Comparison of ENCODE assay signal across 8 cellular contexts in genomic region chr11:64334764-64335741, GRCh38. TPM values are rescaled to one million over a fixed set of nuclear protein-coding genes. Genes with fewer than 3 reads are reported as not detected.
A peak's percentile ranks its signal among the peaks of the same experiment; 100 is the strongest.
DNase-seq lines count a peak whose midpoint lies in the region; ATAC-seq and TF ChIP-seq lines count a peak whose summit lies in the region.

No MANE protein-coding gene starts in this region.

- no peaks in the 10 kb centered on the region for H4K20me1 ChIP-seq in mammary epithelial cell (ENCODE audit: insufficient read depth, low read length)

- POLR2A ChIA-PET in CD8-positive, alpha-beta memory T cell (lab: Charles Lee) = no interaction called here

- H3K4me3 ChIP-seq in NT2/D1 (ENCODE audit: insufficient read length, low read depth) (no peak overlapping the region), mammary epithelial cell (replicated peaks in 1 of 3; ENCODE audit: insufficient read depth in 1 of 3, low read depth in 2 of 3, low read length in 3 of 3) (no peak overlapping the region)
- H3K4me3 ChIP-seq in CD8-positive, alpha-beta memory T cell (ENCODE audit: low read length) = no peak overlapping the region

- H3K9ac ChIP-seq in NT2/D1 (ENCODE audit: insufficient read length, low read depth) (no peak overlapping the region), mammary epithelial cell (ENCODE audit: insufficient read depth, low read length) (no peak overlapping the region)

- BruUV-seq in mammary epithelial cell (replicated peaks; lab: Mats Ljungman, UMichigan) = no TSS peak

- H3K36me3 Mint-ChIP-seq in naive B cell = no peaks in the 10 kb centered on the region
- H3K36me3 Mint-ChIP-seq in CD8-positive, alpha-beta memory T cell = peaks cover 0 to 22% (median 5%) of the 10 kb centered on the region in 3 donors

- H3K27me3 Mint-ChIP-seq in naive B cell = no peaks in the 10 kb centered on the region
- no peaks in the 10 kb centered on the region for H3K27me3 Mint-ChIP-seq in CD8-positive, alpha-beta memory T cell

- H3K27ac ChIP-seq in mammary epithelial cell (ENCODE audit: insufficient read depth, low read depth, low read length) = peak overlapping the region; percentile 83
- no peak overlapping the region for H3K27ac ChIP-seq in CD8-positive, alpha-beta memory T cell (ENCODE audit: low read depth, low read length)

- TF ChIP-seq CTCF in mammary epithelial cell (conservative IDR thresholded peaks at IDR 0.05 in 1 of 2, IDR thresholded peaks at IDR 0.05 in 1 of 2; ENCODE audit: extremely low read depth in 1 of 2, insufficient read depth in 1 of 2, low read depth in 1 of 2, low read length in 2 of 2) = no peak

- dilution Hi-C loops in mammary epithelial cell (cut with HindIII; ENCODE audit: low sequenced_read_pairs) = no loop called here

- in situ Hi-C loops in mammary epithelial cell (cut with MboI; ENCODE audit: low sequenced_read_pairs in 2 of 2) = no loop called here

- H3K4me1 ChIP-seq in NT2/D1 (ENCODE audit: insufficient read depth, insufficient read length) (peaks cover 12% of the 10 kb centered on the region), mammary epithelial cell (ENCODE audit: insufficient read depth, low read length) (peaks cover 24% of the 10 kb centered on the region)
- H3K4me1 ChIP-seq in CD8-positive, alpha-beta memory T cell (ENCODE audit: insufficient read depth, low read length) = peaks cover 26% of the 10 kb centered on the region

- peak; percentile 43 to 62 for DNase-seq in activated CD4-positive, alpha-beta T cell treated with anti-CD3 and anti-CD28 coated beads, Interleukin-2, amount 50 U/mL, for 48 hours
- DNase-seq in activated CD4-positive, alpha-beta T cell treated with anti-CD3 and anti-CD28 coated beads, Interleukin-2, amount 50 U/mL, for 1 hour = no peak
- DNase-seq in HK-2 (ENCODE audit: unreplicated experiment) = peak; percentile 87
- DNase-seq in NT2/D1 (ENCODE audit: low read depth, low spot score) = peak; percentile 77
- peak; percentile 99 for DNase-seq in mammary epithelial cell
- peak; percentile 45 for DNase-seq in naive B cell
- no peak for DNase-seq in CD8-positive, alpha-beta memory T cell

- H3K79me2 ChIP-seq in mammary epithelial cell (ENCODE audit: insufficient read depth, low read length) = no peaks in the 10 kb centered on the region

- H3K9me3 ChIP-seq in NT2/D1 (ENCODE audit: insufficient read depth, low read length) (no peaks in the 10 kb centered on the region), mammary epithelial cell (replicated peaks; ENCODE audit: insufficient read depth, low read length) (no peaks in the 10 kb centered on the region)
- H3K9me3 ChIP-seq in CD8-positive, alpha-beta memory T cell (ENCODE audit: low read length) = no peaks in the 10 kb centered on the region

- peak overlapping the region in 6 of 8 donors; percentile 44 to 77 (median 55) for H3K4me3 Mint-ChIP-seq in naive B cell
- peak overlapping the region in 1 of 7 donors; percentile 16 for H3K4me3 Mint-ChIP-seq in CD8-positive, alpha-beta memory T cell

- WGBS in mammary epithelial cell (ENCODE audit: low coverage, missing lambda C conversion rate) = 10% methylated on average over 13 of the region's 13 CpGs

- peak overlapping the region in 5 of 6 donors; percentile 30 to 94 (median 83) for H3K27ac Mint-ChIP-seq in naive B cell
- H3K27ac Mint-ChIP-seq in CD8-positive, alpha-beta memory T cell = no peak overlapping the region

- ATAC-seq in GM21515 (IDR thresholded peaks at IDR 0.05; ENCODE audit: unreplicated experiment) (peak; percentile 67), naive B cell (ENCODE audit: low read depth in 2 of 2) (peak; percentile 32 to 42)

- intact Hi-C loops in mammary epithelial cell (cut with micrococcal nuclease) = loop anchor here (1.0 to 2.0 kb wide), 3 partner anchors 11 to 20 kb away; partner anchors contain the start of gene TRMT112

- no peak overlapping the region for H2AFZ ChIP-seq in mammary epithelial cell (ENCODE audit: low read depth, low read length)

- H3K4me1 Mint-ChIP-seq in naive B cell = peaks cover 33 to 44% (median 33%) of the 10 kb centered on the region in 3 donors
- H3K4me1 Mint-ChIP-seq in CD8-positive, alpha-beta memory T cell = peaks cover 26 to 38% (median 32%) of the 10 kb centered on the region in 3 donors

- H3K4me2 ChIP-seq in mammary epithelial cell (ENCODE audit: insufficient read depth, low read depth, low read length) = no peak overlapping the region

- H3K27me3 ChIP-seq in NT2/D1 (ENCODE audit: insufficient read depth, insufficient read length) (no peaks in the 10 kb centered on the region), mammary epithelial cell (ENCODE audit: insufficient read depth, low read length) (no peaks in the 10 kb centered on the region)
- H3K27me3 ChIP-seq in CD8-positive, alpha-beta memory T cell (ENCODE audit: insufficient read depth, low read length, poor library complexity, severe bottlenecking) = no peaks in the 10 kb centered on the region

- CTCF ChIA-PET in mammary epithelial cell (lab: Charles Lee; ENCODE audit: low non-redundant PET) = no interaction called here
- CTCF ChIA-PET in CD8-positive, alpha-beta memory T cell (lab: Charles Lee) = interaction anchor here (7.2 kb wide), 1 partner anchor 17 kb away, joined by 61 read pairs; the partner anchor contains the start of genes PRDX5 and TRMT112

- H3K9me3 Mint-ChIP-seq in naive B cell = no peaks in the 10 kb centered on the region
- H3K9me3 Mint-ChIP-seq in CD8-positive, alpha-beta memory T cell = no peaks in the 10 kb centered on the region

- H3K36me3 ChIP-seq in NT2/D1 (ENCODE audit: insufficient read depth, insufficient read length, low read length) (no peaks in the 10 kb centered on the region), mammary epithelial cell (ENCODE audit: insufficient read depth, low read length) (no peaks in the 10 kb centered on the region)
- H3K36me3 ChIP-seq in CD8-positive, alpha-beta memory T cell (ENCODE audit: insufficient read depth, low read length) = no peaks in the 10 kb centered on the region

RNA-seq across cellular contexts. Expression of gene CCDC88B, which starts 5.0 kb away (rescaled TPM):
- 1 to 10 TPM; 1.8 to 7.1 TPM for total RNA-seq in mammary epithelial cell
- polyA plus RNA-seq in mammary epithelial cell = 4.6 TPM
- polyA minus RNA-seq in mammary epithelial cell = 6.4 TPM
- 10 to 100 TPM in 5 of 6 donors, 1 to 10 TPM in 1; 9.3 to 73.0 (median 19.4) TPM for polyA plus RNA-seq in naive B cell (ENCODE audit: low read depth in 6 of 6)
- 100 to 1,000 TPM; 101 to 105 TPM for total RNA-seq in CD8-positive, alpha-beta memory T cell
- polyA plus RNA-seq in CD8-positive, alpha-beta memory T cell = 45.6 TPM

RNA-seq across cellular contexts. Expression of gene PRDX5, which starts 17.1 kb away (rescaled TPM):
- 100 to 1,000 TPM; 333 to 449 TPM for total RNA-seq in mammary epithelial cell
- 660 TPM for polyA plus RNA-seq in mammary epithelial cell
- 272 TPM for polyA minus RNA-seq in mammary epithelial cell
- polyA plus RNA-seq in naive B cell (ENCODE audit: low read depth in 6 of 6) = 100 to 1,000 TPM; 229 to 385 (median 248) TPM
- 100 to 1,000 TPM; 114 to 126 TPM for total RNA-seq in CD8-positive, alpha-beta memory T cell
- 170 TPM for polyA plus RNA-seq in CD8-positive, alpha-beta memory T cell

RNA-seq across cellular contexts. Expression of gene TRMT112, which starts 17.7 kb away (rescaled TPM):
- 100 to 1,000 TPM; 105 to 199 TPM for total RNA-seq in mammary epithelial cell
- polyA plus RNA-seq in mammary epithelial cell = 350 TPM
- polyA minus RNA-seq in mammary epithelial cell = 271 TPM
- 100 to 1,000 TPM; 445 to 606 (median 521) TPM for polyA plus RNA-seq in naive B cell (ENCODE audit: low read depth in 6 of 6)
- 100 to 1,000 TPM; 327 to 332 TPM for total RNA-seq in CD8-positive, alpha-beta memory T cell
- 467 TPM for polyA plus RNA-seq in CD8-positive, alpha-beta memory T cell

RNA-seq across cellular contexts. Expression of gene RPS6KA4, which starts 23.9 kb away (rescaled TPM):
- total RNA-seq in mammary epithelial cell = 10 to 100 TPM; 45.0 to 92.1 TPM
- polyA plus RNA-seq in mammary epithelial cell (62.1 TPM), naive B cell (ENCODE audit: low read depth in 6 of 6) (1 to 10 TPM; 1.1 to 8.3 (median 4.8) TPM)
- 70.8 TPM for polyA minus RNA-seq in mammary epithelial cell
- total RNA-seq in CD8-positive, alpha-beta memory T cell = 10 to 100 TPM; 38.0 to 39.0 TPM
- 15.9 TPM for polyA plus RNA-seq in CD8-positive, alpha-beta memory T cell

RNA-seq across cellular contexts. Expression of gene ESRRA, which starts 29.7 kb away (rescaled TPM):
- total RNA-seq in mammary epithelial cell = 10 to 100 TPM; 44.8 to 67.0 TPM
- polyA plus RNA-seq in mammary epithelial cell = 34.7 TPM
- polyA minus RNA-seq in mammary epithelial cell = 33.3 TPM
- 1 to 10 TPM; 3.4 to 8.5 (median 6.5) TPM for polyA plus RNA-seq in naive B cell (ENCODE audit: low read depth in 6 of 6)
- 10 to 100 TPM; 52.2 to 54.3 TPM for total RNA-seq in CD8-positive, alpha-beta memory T cell
- polyA plus RNA-seq in CD8-positive, alpha-beta memory T cell = 11.9 TPM

Comparison
In these comparisons a context has a peak if more than half of its experiments do, and no peak if none do; other contexts are left out.
1. DNase-seq: peak in activated CD4-positive, alpha-beta T cell treated with anti-CD3 and anti-CD28 coated beads, Interleukin-2, amount 50 U/mL, for 48 hours (2 of 2), HK-2 (single experiment), NT2/D1 (single experiment), mammary epithelial cell (single experiment) and naive B cell (single experiment); none in activated CD4-positive, alpha-beta T cell treated with anti-CD3 and anti-CD28 coated beads, Interleukin-2, amount 50 U/mL, for 1 hour (single experiment) and CD8-positive, alpha-beta memory T cell (0 of 5).
2. H3K27ac Mint-ChIP-seq: peak in naive B cell (5 of 6); none in CD8-positive, alpha-beta memory T cell (0 of 8).